Comparison of ENCODE assay signal across 13 cellular contexts in the genomic region with DNA sequence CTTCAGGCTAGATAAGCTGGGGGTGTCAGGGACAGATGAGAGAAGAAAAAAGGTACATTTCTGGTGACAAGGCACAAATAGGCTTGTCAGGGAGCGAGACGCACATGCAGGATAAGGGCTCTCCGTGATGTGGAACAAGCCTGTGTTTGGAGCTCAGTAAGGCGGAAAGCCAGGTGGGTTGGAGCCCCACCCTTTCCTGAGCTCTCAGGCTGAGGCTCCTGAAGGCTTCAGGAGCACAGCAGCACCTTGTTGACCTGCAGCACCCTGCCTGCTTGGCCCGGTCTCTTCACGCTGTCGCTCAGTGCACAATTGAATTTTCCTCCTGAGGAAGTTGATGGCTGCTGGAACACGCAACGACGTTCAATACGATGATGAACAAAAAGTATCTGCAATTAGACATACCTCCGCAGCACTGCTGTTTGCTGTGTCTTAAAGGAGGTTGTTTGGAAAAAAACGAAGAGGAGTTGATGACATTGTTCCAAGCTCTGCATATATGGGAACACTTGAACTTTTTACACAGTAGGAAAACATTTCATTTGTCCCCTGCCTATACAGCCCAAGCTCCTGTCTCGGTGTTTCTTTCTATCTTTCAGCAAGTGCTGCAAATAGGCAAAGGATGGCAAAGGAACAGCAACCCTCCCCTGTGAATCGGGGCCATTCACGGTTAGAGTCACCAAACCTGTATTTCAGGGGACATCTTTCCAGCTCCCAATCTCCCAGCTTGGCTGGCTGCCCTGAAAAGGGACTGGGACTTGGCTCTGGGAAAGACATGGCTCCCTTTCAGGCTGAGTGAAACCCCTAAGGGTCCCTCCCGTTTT.
A peak's percentile ranks its signal among the peaks of the same experiment; 100 is the strongest.
DNase-seq lines count a peak whose midpoint lies in the region; ATAC-seq and TF ChIP-seq lines count a peak whose summit lies in the region.
"Had no signal": no experiment of that assay in that cellular context is flagged by ENCODE, and none has a peak within 500 bp of the region (broad histone marks: within the 10 kb centered on the region; RNA-seq: fewer than 3 reads in every experiment).

No MANE protein-coding gene starts in this region.

- H3K4me3 ChIP-seq in epithelial cell of esophagus (ENCODE audit: low read length) (no peak overlapping the region), parathyroid adenoma (ENCODE audit: low read depth, low read length) (no peak overlapping the region)
- H3K4me3 ChIP-seq: right atrium auricular region had no signal

- TF ChIP-seq CTCF in epithelial cell of esophagus (IDR thresholded peaks at IDR 0.05; ENCODE audit: insufficient read depth, low read depth, low read length, missing control alignments) (no peak), parathyroid adenoma (IDR thresholded peaks at IDR 0.05) (no peak)

- H3K9ac ChIP-seq in ES-I3 (ENCODE audit: low read depth, low read length): peak overlapping the region; percentile 44
- no peak overlapping the region for H3K9ac ChIP-seq in parathyroid adenoma

- no peaks in the 10 kb centered on the region for H3K36me3 ChIP-seq in ES-I3 (ENCODE audit: insufficient read depth, low read length)
- no peaks in the 10 kb centered on the region for H3K36me3 ChIP-seq in parathyroid adenoma (ENCODE audit: control insufficient read depth, insufficient read depth, low read length)
- H3K36me3 ChIP-seq: right atrium auricular region had no signal

- H3K27me3 ChIP-seq in parathyroid adenoma (ENCODE audit: control insufficient read depth, insufficient read depth, low read length): no peaks in the 10 kb centered on the region
- H3K27me3 ChIP-seq: dorsolateral prefrontal cortex, right atrium auricular region had no signal

- no peak overlapping the region for H3K4me2 ChIP-seq in parathyroid adenoma (ENCODE audit: low read length)

- no peaks in the 10 kb centered on the region for H3K79me2 ChIP-seq in parathyroid adenoma

- ATAC-seq in GM19397 (IDR thresholded peaks at IDR 0.05; ENCODE audit: unreplicated experiment) (no peak), GM18498 (IDR thresholded peaks at IDR 0.05; ENCODE audit: unreplicated experiment) (no peak)
- ATAC-seq: HCT116, T-helper 17 cell had no signal

- peak overlapping the region; percentile 63 for H3K27ac ChIP-seq in parathyroid adenoma
- H3K27ac ChIP-seq: right atrium auricular region had no signal

- H2AFZ ChIP-seq in parathyroid adenoma: peak overlapping the region; percentile 68

- H3K9me3 ChIP-seq in ES-I3 (ENCODE audit: control insufficient read depth, insufficient read depth, low read length): no peaks in the 10 kb centered on the region
- H3K9me3 ChIP-seq in parathyroid adenoma (ENCODE audit: control insufficient read depth, low read length): no peaks in the 10 kb centered on the region
- H3K9me3 ChIP-seq: right atrium auricular region had no signal

- DNase-seq in NCI-H187 treated with DMSO at 0.1 percent for 48 hours (lab: John Stamatoyannopoulos, UW) (peak; percentile 27), epithelial cell of esophagus (ENCODE audit: low read depth) (peak; percentile 32), NCI-H2227 treated with DMSO at 0.1 percent for 48 hours (lab: John Stamatoyannopoulos, UW) (no peak)
- DNase-seq in effector CD4-positive, alpha-beta T cell: no peak
- DNase-seq: CD4-positive, alpha-beta T cell; T-helper 17 cell had no signal

- peaks cover 34% of the 10 kb centered on the region for H3K4me1 ChIP-seq in ES-I3 (ENCODE audit: insufficient read depth, low read length)
- H3K4me1 ChIP-seq in parathyroid adenoma: peaks cover 14% of the 10 kb centered on the region

Comparison
In these comparisons a context has a peak if more than half of its experiments do, and no peak if none do; other contexts are left out.
1. DNase-seq: peak in NCI-H187 treated with DMSO at 0.1 percent for 48 hours (single experiment) and epithelial cell of esophagus (single experiment); none in NCI-H2227 treated with DMSO at 0.1 percent for 48 hours (single experiment) and effector CD4-positive, alpha-beta T cell (single experiment).